In genomic region chr5:78291687-78292086, GRCh38 we compare ENCODE assay signal across 30 cellular contexts. TPM values are rescaled to one million over a fixed set of nuclear protein-coding genes. Genes with fewer than 3 reads are reported as not detected.
DNase-seq lines count a peak whose midpoint lies in the region; ATAC-seq and TF ChIP-seq lines count a peak whose summit lies in the region.
"Had no signal": no experiment of that assay in that cellular context is flagged by ENCODE, and none has a peak within 500 bp of the region (broad histone marks: within the 10 kb centered on the region; RNA-seq: fewer than 3 reads in every experiment).

No MANE protein-coding gene starts in this region.

- TF ChIP-seq CTCF in SK-N-SH (IDR thresholded peaks at IDR 0.05) (no peak), OCI-LY7 (conservative IDR thresholded peaks at IDR 0.05; ENCODE audit: low read length) (no peak), natural killer cell (IDR thresholded peaks at IDR 0.05) (no peak), suprapubic skin (IDR thresholded peaks at IDR 0.05) (no peak), psoas muscle (IDR thresholded peaks at IDR 0.05) (no peak)
- TF ChIP-seq CTCF in CD4-positive, alpha-beta T cell (IDR thresholded peaks at IDR 0.05): no peak

- DNase-seq in SK-N-SH: no peak
- DNase-seq in CD4-positive, alpha-beta T cell: no peak
- no peak for DNase-seq in OCI-LY7 (ENCODE audit: low spot score)
- no peak for DNase-seq in natural killer cell
- DNase-seq in suprapubic skin (ENCODE audit: low spot score in 2 of 2): no peak
- DNase-seq in psoas muscle: no peak
- DNase-seq: 8988T; activated CD4-positive, alpha-beta T cell treated with anti-CD3 and anti-CD28 coated beads, Interleukin-2, amount 50 U/mL, for 4 hours; activated gamma-delta T cell treated with Interleukin-2 at 50 U/mL for 16 hours; adrenal gland; AML-193; DMS153; effector CD4-positive, alpha-beta T cell; GDM1; left lung; mesendoderm; NCI-H1092; NCI-H187 treated with DMSO at 0.1 percent for 48 hours; NCI-H2171 treated with DMSO at 0.1 percent for 48 hours; NCI-H524; NK-92 treated with Interleukin-12 subunit alpha and Interleukin-12 subunit beta, amount 100 ng/mL, for 24 hours; SHP77; T1000; thyroid gland had no signal

- H4K20me1 ChIP-seq in SK-N-SH (ENCODE audit: insufficient read depth) (peaks cover 8% of the 10 kb centered on the region), OCI-LY7 (ENCODE audit: insufficient read depth, low read length) (peaks cover 8% of the 10 kb centered on the region; the same call in 1 of the 2 replicates)

- H3K4me1 ChIP-seq in SK-N-SH (ENCODE audit: control insufficient read depth in 1 of 2, insufficient read depth in 2 of 2, low read depth in 1 of 2, low read length in 1 of 2): peaks cover 7 to 19% of the 10 kb centered on the region in 2 experiments; a peak in 3 of 4 replicates
- H3K4me1 ChIP-seq in OCI-LY7 (ENCODE audit: insufficient read depth, low read length, poor library complexity, severe bottlenecking): peaks cover 33% of the 10 kb centered on the region
- H3K4me1 ChIP-seq in suprapubic skin: peaks cover 37% of the 10 kb centered on the region
- peaks cover 24% of the 10 kb centered on the region for H3K4me1 ChIP-seq in psoas muscle

- TF ChIP-seq EP300 in SK-N-SH (IDR thresholded peaks at IDR 0.05; ENCODE audit: borderline replicate concordance in 1 of 2, low read depth in 1 of 2, low read length in 1 of 2): no peak
- TF ChIP-seq EP300 in suprapubic skin (IDR thresholded peaks at IDR 0.05): no peak

- no peaks in the 10 kb centered on the region for H3K27me3 ChIP-seq in SK-N-SH (ENCODE audit: insufficient read depth)
- no peaks in the 10 kb centered on the region for H3K27me3 ChIP-seq in CD4-positive, alpha-beta T cell (ENCODE audit: control insufficient read depth, insufficient read depth, low read length)
- no peaks in the 10 kb centered on the region for H3K27me3 ChIP-seq in suprapubic skin
- no peaks in the 10 kb centered on the region for H3K27me3 ChIP-seq in psoas muscle (ENCODE audit: insufficient read depth in 3 of 3, low read length in 2 of 3)
- H3K27me3 ChIP-seq: adrenal gland, left lung, thyroid gland had no signal

- CTCF ChIA-PET in SK-N-SH (lab: Yijun Ruan, JAX): interaction anchor here (1.5 kb wide), 1 partner anchor 29 kb away, joined by 3 read pairs; no protein-coding TSS in a partner anchor
- CTCF ChIA-PET in CD4-positive, alpha-beta T cell (lab: Charles Lee): interaction anchor here (0.8 kb wide), 1 partner anchor 69 kb away, joined by 4 read pairs; the partner anchor contains the start of gene SCAMP1
- CTCF ChIA-PET in OCI-LY7 (lab: Charles Lee; ENCODE audit: unreplicated experiment): no interaction called here

- peak overlapping the region; percentile 55 for H3K27ac Mint-ChIP-seq in CD4-positive, alpha-beta T cell
- H3K27ac Mint-ChIP-seq in natural killer cell: peak overlapping the region in 1 of 2 donors; percentile 45
- H3K27ac Mint-ChIP-seq: stimulated activated naive CD8-positive, alpha-beta T cell treated with anti-CD3 and anti-CD28 coated beads, Interleukin-15, Interleukin-2, amounts not matched to agents 100 ng/mL and 50 ng/mL, for 24 hours; WTC11 had no signal

- H3K4me1 Mint-ChIP-seq in CD4-positive, alpha-beta T cell (ENCODE audit: low read depth): peaks cover 61% of the 10 kb centered on the region
- H3K4me1 Mint-ChIP-seq in natural killer cell: peaks cover 55 to 57% of the 10 kb centered on the region in 2 donors

- H3K9me2 ChIP-seq in SK-N-SH (no peaks in the 10 kb centered on the region), OCI-LY7 (ENCODE audit: insufficient read depth, low read length) (no peaks in the 10 kb centered on the region)

- BruUV-seq in OCI-LY7 (replicated peaks; lab: Mats Ljungman, UMichigan): no TSS peak

- intact Hi-C loops in CD4-positive, alpha-beta T cell (cut with DNase I, micrococcal nuclease): loop anchor here in 1 of 2 experiments (5.0 to 10.0 kb wide), 6 partner anchors 514 to 1267 kb away; partner anchors contain the start of genes ARSB, HOMER1 and TBCA
- intact Hi-C loops in OCI-LY7 (cut with micrococcal nuclease; ENCODE audit: unreplicated experiment): no loop called here
- intact Hi-C loops in natural killer cell (cut with micrococcal nuclease): loop anchor here (10.0 kb wide), 1 partner anchor 693 kb away; the partner anchor contains the start of gene ARSB
- intact Hi-C loops in psoas muscle (cut with DNase I): no loop called here

- H3K27ac ChIP-seq in SK-N-SH (ENCODE audit: low read depth in 2 of 2, low read length in 1 of 2): no peak overlapping the region
- no peak overlapping the region for H3K27ac ChIP-seq in CD4-positive, alpha-beta T cell (ENCODE audit: low read depth, low read length)
- H3K27ac ChIP-seq in OCI-LY7 (ENCODE audit: low read depth, low read length, poor library complexity, severe bottlenecking): no peak overlapping the region
- H3K27ac ChIP-seq in suprapubic skin: no peak overlapping the region
- H3K27ac ChIP-seq in psoas muscle: no peak overlapping the region
- H3K27ac ChIP-seq: adrenal gland, epithelial cell of prostate, left lung had no signal

- H2AFZ ChIP-seq in SK-N-SH (ENCODE audit: low read depth) (no peak overlapping the region), OCI-LY7 (ENCODE audit: low read length) (no peak overlapping the region)

- POLR2A ChIA-PET in SK-N-SH (lab: Yijun Ruan, JAX) (no interaction called here), OCI-LY7 (lab: Charles Lee) (interaction anchor here (0.5 to 1.8 kb wide), 6 partner anchors 8 to 566 kb away, joined by 3 to 5 read pairs (median 4); no protein-coding TSS in a partner anchor)
- POLR2A ChIA-PET in CD4-positive, alpha-beta T cell (lab: Charles Lee): interaction anchor here (8.0 kb wide), 1 partner anchor 68 kb away, joined by 253 read pairs; the partner anchor contains the start of gene SCAMP1

- H3K9me3 Mint-ChIP-seq in CD4-positive, alpha-beta T cell: no peaks in the 10 kb centered on the region
- no peaks in the 10 kb centered on the region for H3K9me3 Mint-ChIP-seq in natural killer cell
- H3K9me3 Mint-ChIP-seq: stimulated activated naive CD8-positive, alpha-beta T cell treated with anti-CD3 and anti-CD28 coated beads, Interleukin-15, Interleukin-2, amounts not matched to agents 100 ng/mL and 50 ng/mL, for 24 hours; WTC11 had no signal

- H3K4me3 ChIP-seq in SK-N-SH (ENCODE audit: low read depth in 2 of 2, low read length in 1 of 2) (no peak overlapping the region), OCI-LY7 (ENCODE audit: low read depth, low read length, poor library complexity, severe bottlenecking) (no peak overlapping the region), suprapubic skin (no peak overlapping the region), psoas muscle (no peak overlapping the region)
- H3K4me3 ChIP-seq: adrenal gland, left lung, thyroid gland had no signal

- H3K4me3 Mint-ChIP-seq in CD4-positive, alpha-beta T cell: peak overlapping the region; percentile 63
- peak overlapping the region; percentile 68 for H3K4me3 Mint-ChIP-seq in natural killer cell

- TF ChIP-seq POLR2A in suprapubic skin (IDR thresholded peaks at IDR 0.05): no peak

- peaks cover 77% of the 10 kb centered on the region for H3K79me2 ChIP-seq in SK-N-SH (ENCODE audit: insufficient read depth)
- H3K79me2 ChIP-seq in OCI-LY7 (ENCODE audit: insufficient read depth, low read depth, low read length): peaks cover 76% of the 10 kb centered on the region

- H3K9ac ChIP-seq in SK-N-SH: no peak overlapping the region

- 95% methylated on average over 2 of the region's 2 CpGs for WGBS in SK-N-SH (ENCODE audit: low lambda C conversion rate)
- 80% methylated on average over 2 of the region's 2 CpGs for WGBS in suprapubic skin
- WGBS in psoas muscle, 3 donors: 80 to 88% (median 84%) methylated on average over 2 of the region's 2 CpGs

- H3K27me3 Mint-ChIP-seq in CD4-positive, alpha-beta T cell: no peaks in the 10 kb centered on the region
- H3K27me3 Mint-ChIP-seq in natural killer cell (ENCODE audit: low read depth in 2 of 2): no peaks in the 10 kb centered on the region
- H3K27me3 Mint-ChIP-seq: stimulated activated naive CD8-positive, alpha-beta T cell treated with anti-CD3 and anti-CD28 coated beads, Interleukin-15, Interleukin-2, amounts not matched to agents 100 ng/mL and 50 ng/mL, for 24 hours had no signal

- H3K9me3 ChIP-seq in SK-N-SH: no peaks in the 10 kb centered on the region
- H3K9me3 ChIP-seq in CD4-positive, alpha-beta T cell (ENCODE audit: control insufficient read depth, low read length): no peaks in the 10 kb centered on the region
- no peaks in the 10 kb centered on the region for H3K9me3 ChIP-seq in OCI-LY7 (ENCODE audit: low read length)
- H3K9me3 ChIP-seq in suprapubic skin: no peaks in the 10 kb centered on the region
- no peaks in the 10 kb centered on the region for H3K9me3 ChIP-seq in psoas muscle
- H3K9me3 ChIP-seq: adrenal gland, left lung, thyroid gland had no signal

- H3F3A ChIP-seq in SK-N-SH (replicated peaks; ENCODE audit: insufficient read depth): peaks cover 38% of the 10 kb centered on the region

- H3K36me3 ChIP-seq in SK-N-SH (replicated peaks in 1 of 2; ENCODE audit: control insufficient read depth in 1 of 2, insufficient read depth in 2 of 2, low read length in 1 of 2) (peaks cover 0 to 8% of the 10 kb centered on the region in 2 experiments), OCI-LY7 (ENCODE audit: insufficient read depth, low read length) (no peaks in the 10 kb centered on the region; the same call in 1 of the 2 replicates), suprapubic skin (no peaks in the 10 kb centered on the region), psoas muscle (ENCODE audit: insufficient read depth in 1 of 2, low read depth in 1 of 2) (no peaks in the 10 kb centered on the region)
- H3K36me3 ChIP-seq: adrenal gland, left lung, thyroid gland had no signal

- peaks cover 15% of the 10 kb centered on the region for H3K36me3 Mint-ChIP-seq in CD4-positive, alpha-beta T cell (ENCODE audit: low read depth)
- peaks cover 6% of the 10 kb centered on the region for H3K36me3 Mint-ChIP-seq in natural killer cell
- H3K36me3 Mint-ChIP-seq: WTC11 had no signal

- H3K4me2 ChIP-seq in SK-N-SH (peak overlapping the region; percentile 7; the same call in 1 of the 2 replicates), OCI-LY7 (ENCODE audit: low read length) (peak overlapping the region; percentile 86)

- ATAC-seq in SK-N-SH treated with all-trans-retinoic acid at 6 μM for 48 hours (no peak), natural killer cell (no peak), GM21360 (IDR thresholded peaks at IDR 0.05; ENCODE audit: unreplicated experiment) (no peak), psoas muscle (no peak)
- no peak for ATAC-seq in CD4-positive, alpha-beta T cell (ENCODE audit: poor library complexity)
- ATAC-seq: left lung, Panc1, WTC11 had no signal

- TF ChIP-seq RAD21 in SK-N-SH (IDR thresholded peaks at IDR 0.05; ENCODE audit: low read length): no peak

TF ChIP-seq in SK-N-SH treated with all-trans-retinoic acid at 6 μM for 48 hours, 23 proteins besides CTCF, POLR2A, EP300 and RAD21 (continues in another document):
- no peak for TF ChIP-seq ZNF70 (CRISPR knock-in tag; IDR thresholded peaks at IDR 0.05)

RNA-seq across cellular contexts. Expression of gene AP3B1, which starts 2.8 kb away (rescaled TPM):
- polyA plus RNA-seq in SK-N-SH (2012; rRNA removed): 18.0 and 27.3 TPM in 2 replicates
- 25.1 and 30.1 TPM in 2 replicates for polyA plus RNA-seq in SK-N-SH (2012; cell fraction: cytosol; rRNA removed)
- 10.2 and 27.8 TPM in 2 replicates for polyA plus RNA-seq in SK-N-SH (2012; cell fraction: nucleus; rRNA removed)
- 10 to 100 TPM; 24.5 to 24.6 TPM for total RNA-seq in CD4-positive, alpha-beta T cell
- 25.7 and 32.5 TPM in 2 replicates for total RNA-seq in OCI-LY7 (2014; rRNA removed; shearing (Covaris generic))
- 39.5 and 42.6 TPM in 2 replicates for total RNA-seq in OCI-LY7 (2022)
- 10 to 100 TPM; 48.5 to 58.2 (median 56.2) TPM for total RNA-seq in natural killer cell
- 10 to 100 TPM; 32.2 to 44.0 (median 33.1) TPM for total RNA-seq in suprapubic skin
- total RNA-seq in psoas muscle: 10 to 100 TPM; 12.4 to 23.0 (median 15.5) TPM
- polyA plus RNA-seq in psoas muscle: 10 to 100 TPM; 13.3 to 24.4 (median 13.5) TPM
